In the genomic region with DNA sequence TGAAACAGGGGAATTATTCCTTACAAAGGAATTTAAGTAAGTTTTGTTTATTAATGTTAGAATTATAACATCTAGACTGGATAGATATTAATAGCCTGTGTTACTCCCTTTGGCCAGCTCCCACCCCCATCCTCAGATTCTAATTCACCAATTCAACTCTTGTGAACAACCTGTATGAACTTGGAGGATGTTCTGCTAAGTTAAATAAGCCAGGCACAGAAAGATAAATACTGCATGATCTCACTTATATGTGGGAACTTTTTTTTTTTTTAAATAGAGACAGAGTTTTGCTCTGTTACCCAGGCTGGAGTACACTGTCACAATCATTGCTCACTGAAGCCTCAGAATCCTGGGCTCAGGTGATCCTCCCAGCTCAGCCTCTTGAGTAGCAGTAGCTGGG, we compare ENCODE assay signal across 1 cellular context.
TF ChIP-seq lines count a peak whose summit lies in the region.

No MANE protein-coding gene starts in this region.

TF ChIP-seq in IMR-90, 13 proteins besides CTCF, POLR2A, EP300 and RAD21:
- no peak for TF ChIP-seq RFX5 (IDR thresholded peaks at IDR 0.05; ENCODE audit: low read depth, low read length)
- no peak for TF ChIP-seq FOS (IDR thresholded peaks at IDR 0.05; ENCODE audit: low read depth, low read length)
- no peak for TF ChIP-seq SMC3 (IDR thresholded peaks at IDR 0.05; ENCODE audit: low read depth, low read length)
- TF ChIP-seq CHD1 (IDR thresholded peaks at IDR 0.05; ENCODE audit: low read depth, low read length), result no peak
- TF ChIP-seq MAZ (IDR thresholded peaks at IDR 0.05; ENCODE audit: borderline replicate concordance, low read depth, low read length), result no peak
- TF ChIP-seq NFE2L2 (IDR thresholded peaks at IDR 0.05; ENCODE audit: low read depth, low read length), result no peak
- TF ChIP-seq MXI1 (IDR thresholded peaks at IDR 0.05; ENCODE audit: borderline replicate concordance, low read depth, low read length), result no peak
- no peak for TF ChIP-seq MAFK (IDR thresholded peaks at IDR 0.05; ENCODE audit: low read depth, low read length)
- no peak for TF ChIP-seq RCOR1 (IDR thresholded peaks at IDR 0.05; ENCODE audit: insufficient replicate concordance, low read length)
- no peak for TF ChIP-seq BHLHE40 (IDR thresholded peaks at IDR 0.05; ENCODE audit: low read depth, low read length)
- TF ChIP-seq, protein P1, sequence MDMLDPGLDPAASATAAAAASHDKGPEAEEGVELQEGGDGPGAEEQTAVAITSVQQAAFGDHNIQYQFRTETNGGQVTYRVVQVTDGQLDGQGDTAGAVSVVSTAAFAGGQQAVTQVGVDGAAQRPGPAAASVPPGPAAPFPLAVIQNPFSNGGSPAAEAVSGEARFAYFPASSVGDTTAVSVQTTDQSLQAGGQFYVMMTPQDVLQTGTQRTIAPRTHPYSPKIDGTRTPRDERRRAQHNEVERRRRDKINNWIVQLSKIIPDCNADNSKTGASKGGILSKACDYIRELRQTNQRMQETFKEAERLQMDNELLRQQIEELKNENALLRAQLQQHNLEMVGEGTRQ (IDR thresholded peaks at IDR 0.05; ENCODE audit: low read depth, low read length), result no peak
- no peak for TF ChIP-seq CEBPB (IDR thresholded peaks at IDR 0.05; ENCODE audit: low read depth, low read length)
- TF ChIP-seq, protein P2, sequence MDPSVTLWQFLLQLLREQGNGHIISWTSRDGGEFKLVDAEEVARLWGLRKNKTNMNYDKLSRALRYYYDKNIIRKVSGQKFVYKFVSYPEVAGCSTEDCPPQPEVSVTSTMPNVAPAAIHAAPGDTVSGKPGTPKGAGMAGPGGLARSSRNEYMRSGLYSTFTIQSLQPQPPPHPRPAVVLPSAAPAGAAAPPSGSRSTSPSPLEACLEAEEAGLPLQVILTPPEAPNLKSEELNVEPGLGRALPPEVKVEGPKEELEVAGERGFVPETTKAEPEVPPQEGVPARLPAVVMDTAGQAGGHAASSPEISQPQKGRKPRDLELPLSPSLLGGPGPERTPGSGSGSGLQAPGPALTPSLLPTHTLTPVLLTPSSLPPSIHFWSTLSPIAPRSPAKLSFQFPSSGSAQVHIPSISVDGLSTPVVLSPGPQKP (IDR thresholded peaks at IDR 0.05; ENCODE audit: borderline replicate concordance, low read depth, low read length), result no peak
